Comparison of ENCODE assay signal across 8 cellular contexts in the genomic region with DNA sequence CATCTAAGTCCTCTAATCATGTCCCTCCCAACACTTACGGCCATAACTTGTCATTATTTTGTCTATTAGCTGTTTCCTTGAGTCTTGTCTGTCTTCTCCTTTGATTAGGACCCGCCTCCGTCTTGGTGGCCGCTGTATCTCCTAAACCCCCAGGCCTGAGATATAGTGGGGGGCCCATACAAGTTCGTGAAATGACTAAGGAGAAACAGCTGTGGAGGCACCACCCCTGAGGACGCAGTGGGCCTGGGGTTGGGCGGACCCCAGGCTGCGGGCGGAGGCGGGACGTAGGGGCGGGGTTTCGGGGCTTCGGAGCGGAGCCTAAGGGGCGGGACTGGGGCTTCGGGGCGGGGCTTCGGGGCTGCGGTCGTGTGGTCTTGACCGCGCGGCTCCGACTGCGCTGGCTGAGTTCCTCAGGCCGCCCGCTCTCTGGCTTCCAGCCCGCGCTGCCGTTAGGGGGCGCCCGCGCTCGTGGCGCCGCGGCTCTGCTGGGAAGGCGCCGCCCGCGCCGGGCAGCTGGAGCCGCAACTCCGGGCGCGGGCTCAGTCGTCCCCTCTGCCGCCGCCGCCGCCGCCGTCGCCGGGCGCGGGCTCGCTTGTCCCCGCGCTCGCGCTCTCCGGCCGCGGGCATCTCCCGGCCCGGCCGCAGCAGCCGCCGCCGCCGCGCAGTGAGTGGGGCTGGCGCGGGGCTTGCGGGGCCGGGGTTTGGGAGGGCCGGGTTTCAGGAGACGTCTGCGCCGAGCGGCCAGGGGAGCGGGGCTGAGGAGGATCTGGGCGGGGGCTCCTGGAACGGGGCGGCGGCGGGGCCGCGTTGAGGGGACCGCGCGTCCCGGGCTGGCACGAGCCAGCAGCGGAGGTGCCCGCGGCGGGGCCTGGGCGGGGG. TPM values are rescaled to one million over a fixed set of nuclear protein-coding genes. Genes with fewer than 3 reads are reported as not detected.
DNase-seq lines count a peak whose midpoint lies in the region; ATAC-seq and TF ChIP-seq lines count a peak whose summit lies in the region.

KCTD6 (plus strand) TSS at position 591 of the 879 bp plus-strand sequence. CDS start 6,660 bp downstream, outside the sequence.

- H4K20me1 ChIP-seq in DND-41 (ENCODE audit: insufficient read depth, low read length) (peaks cover 22% of the 10 kb centered on the region), KMS-11 (ENCODE audit: insufficient read depth) (no peaks in the 10 kb centered on the region)

- H3K27me3 ChIP-seq in DND-41 (ENCODE audit: insufficient read depth, low read length, poor library complexity) (peaks cover 32% of the 10 kb centered on the region), KMS-11 (ENCODE audit: insufficient read depth, low read depth) (no peaks in the 10 kb centered on the region)

- peak within 1 kb of the TSS; percentile 93 to 98 (median 93) for H3K4me3 Mint-ChIP-seq in nephron

- peak within 1 kb of the TSS; percentile 79 for H3K9ac ChIP-seq in DND-41 (ENCODE audit: low read depth, low read length)
- peak within 1 kb of the TSS; percentile 59; the same call in 1 of the 2 replicates for H3K9ac ChIP-seq in KMS-11

- H3K9me3 Mint-ChIP-seq in nephron = no peaks in the 10 kb centered on the region

- H3K79me2 ChIP-seq in DND-41 (ENCODE audit: insufficient read depth, low read length) (peaks cover 42% of the 10 kb centered on the region), KMS-11 (ENCODE audit: insufficient read depth, low read depth) (peaks cover 18% of the 10 kb centered on the region; the same call in 1 of the 2 replicates)

- H3K27ac ChIP-seq in DND-41 (ENCODE audit: low read length) = peak within 1 kb of the TSS; percentile 64; the same call in 1 of the 2 replicates
- H3K27ac ChIP-seq in KMS-11 = peak within 1 kb of the TSS; percentile 22; the same call in 1 of the 2 replicates

- TF ChIP-seq CTCF in DND-41 (IDR thresholded peaks at IDR 0.05; ENCODE audit: borderline replicate concordance, extremely low read depth, low read length, poor library complexity, severe bottlenecking) (peak; percentile 79), KMS-11 (conservative IDR thresholded peaks at IDR 0.05; ENCODE audit: low read depth, low read length) (0 out of 2 replicates have a peak, but pooled peaks have one; percentile 30), nephron (IDR thresholded peaks at IDR 0.05; ENCODE audit: unreplicated experiment in 3 of 3) (peak; percentile 55 to 74 (median 66))

- H3K9me3 ChIP-seq in DND-41 (ENCODE audit: insufficient read depth, low read length, severe bottlenecking) = no peaks in the 10 kb centered on the region

- H3K36me3 ChIP-seq in DND-41 (ENCODE audit: insufficient read depth, low read length) (no peaks in the 10 kb centered on the region; the same call in 1 of the 2 replicates), KMS-11 (ENCODE audit: insufficient read depth) (no peaks in the 10 kb centered on the region)

- H3K4me2 ChIP-seq in DND-41 (ENCODE audit: insufficient read depth, low read length) = peak within 1 kb of the TSS; percentile 91
- peak within 1 kb of the TSS; percentile 86 for H3K4me2 ChIP-seq in KMS-11

- H3K27me3 Mint-ChIP-seq in nephron (ENCODE audit: low read depth) = peaks cover 7% of the 10 kb centered on the region

- ATAC-seq in DND-41 (ENCODE audit: insufficient read depth, low read depth) = peak; percentile 90
- peak; percentile 94 for ATAC-seq in GM21737 (IDR thresholded peaks at IDR 0.05; ENCODE audit: unreplicated experiment)
- ATAC-seq in stimulated activated naive CD8-positive, alpha-beta T cell treated with anti-CD3 and anti-CD28 coated beads, Interleukin-15, Interleukin-2, amounts not matched to agents 100 U/mL and 50 U/mL, for 24 hours = peak; percentile 93

- peak; percentile 88 for DNase-seq in DND-41
- peak; percentile 91 for DNase-seq in RPMI7951 (ENCODE audit: low read depth)
- DNase-seq in activated T-helper 1 cell treated with anti-CD3 and anti-CD28 coated beads, Interleukin-2, amount 50 U/mL, for 16 hours (ENCODE audit: low read depth in 1 of 2, low spot score in 1 of 2) = peak; percentile 67 to 82
- DNase-seq in fibroblast of peridontal ligament (ENCODE audit: extremely low read depth) = peak; percentile 89
- DNase-seq in stimulated activated naive CD8-positive, alpha-beta T cell treated with anti-CD3 and anti-CD28 coated beads, Interleukin-15, Interleukin-2, amounts not matched to agents 100 U/mL and 50 U/mL, for 24 hours = peak; percentile 90

- H2AFZ ChIP-seq in DND-41 (ENCODE audit: low read depth, low read length) (peak within 1 kb of the TSS; percentile 85), KMS-11 (ENCODE audit: low read depth) (peak within 1 kb of the TSS; percentile 59)

- H3K4me1 Mint-ChIP-seq in nephron = peaks cover 59% of the 10 kb centered on the region

- H3K4me3 ChIP-seq in DND-41 (ENCODE audit: low read depth in 1 of 2, low read length in 2 of 2) = peak within 1 kb of the TSS; percentile 65 to 76
- H3K4me3 ChIP-seq in KMS-11 (IDR thresholded peaks at IDR 0.05; ENCODE audit: insufficient read depth, low read depth, low read length) = no peak within 1 kb of the TSS

- peak within 1 kb of the TSS; percentile 87 for H3K27ac Mint-ChIP-seq in nephron

- H3K36me3 Mint-ChIP-seq in nephron (ENCODE audit: low read depth) = no peaks in the 10 kb centered on the region

- peaks cover 40% of the 10 kb centered on the region for H3K4me1 ChIP-seq in DND-41 (ENCODE audit: insufficient read depth, low read length)
- peaks cover 9% of the 10 kb centered on the region for H3K4me1 ChIP-seq in KMS-11 (ENCODE audit: low read depth, poor library complexity, severe bottlenecking)

RNA-seq across cellular contexts. Expression of gene KCTD6, which starts in this region (rescaled TPM):
- total RNA-seq in RPMI7951 (2014; rRNA removed; shearing (Covaris generic)) = 17.2 and 20.8 TPM in 2 replicates
